In genomic region chr14:33792387-33793368, GRCh38 we compare ENCODE assay signal across 8 cellular contexts.
DNase-seq lines count a peak whose midpoint lies in the region; ATAC-seq and TF ChIP-seq lines count a peak whose summit lies in the region.

No MANE protein-coding gene starts in this region.

- ATAC-seq in GM18499 (IDR thresholded peaks at IDR 0.05; ENCODE audit: insufficient read depth, unreplicated experiment) (peak; percentile 35), HG03432 (IDR thresholded peaks at IDR 0.05; ENCODE audit: unreplicated experiment) (peak; percentile 59)
- ATAC-seq in activated CD8-positive, alpha-beta T cell treated with anti-CD3 and anti-CD28 coated beads for 36 hours = no peak

- peak; percentile 86 for DNase-seq in NCI-H526 treated with DMSO at 0.1 percent for 48 hours (lab: John Stamatoyannopoulos, UW)
- DNase-seq in activated CD8-positive, alpha-beta T cell treated with anti-CD3 and anti-CD28 coated beads for 36 hours = peak; percentile 76
- DNase-seq in effector CD4-positive, alpha-beta T cell = peak; percentile 41
- peak; percentile 84 to 90 for DNase-seq in lung microvascular endothelial cell (ENCODE audit: low read depth in 2 of 2)
- DNase-seq in stimulated activated CD4-positive, alpha-beta T cell treated with anti-CD3 and anti-CD28 coated beads, TNF-alpha, amount 100 ng/mL, for 48 hours (ENCODE audit: low read depth in 3 of 3) = peak; percentile 44 to 64 (median 59)

- intact Hi-C loops in activated CD8-positive, alpha-beta T cell treated with anti-CD3 and anti-CD28 coated beads for 36 hours (cut with micrococcal nuclease) = loop anchor here (5.0 to 10.0 kb wide), 2 partner anchors 1078 to 1215 kb away; no protein-coding TSS in a partner anchor

- H3K36me3 Mint-ChIP-seq in activated CD8-positive, alpha-beta T cell treated with anti-CD3 and anti-CD28 coated beads for 36 hours (ENCODE audit: low read depth) = no peaks in the 10 kb centered on the region

- POLR2A ChIA-PET in activated CD8-positive, alpha-beta T cell treated with anti-CD3 and anti-CD28 coated beads for 36 hours (lab: Charles Lee) = interaction anchor here (1.0 to 1.2 kb wide), 2 partner anchors 12 to 20 kb away, joined by 4 read pairs; no protein-coding TSS in a partner anchor

- CTCF ChIA-PET in activated CD8-positive, alpha-beta T cell treated with anti-CD3 and anti-CD28 coated beads for 36 hours (lab: Charles Lee) = interaction anchor here (0.6 to 2.6 kb wide), 53 partner anchors 10 to 1226 kb away, joined by 3 to 31 read pairs (median 4); no protein-coding TSS in a partner anchor

- H3K4me1 Mint-ChIP-seq in activated CD8-positive, alpha-beta T cell treated with anti-CD3 and anti-CD28 coated beads for 36 hours (ENCODE audit: low read depth) = peaks cover 7% of the 10 kb centered on the region

- TF ChIP-seq CTCF in 22Rv1 (IDR thresholded peaks at IDR 0.05) = peak; percentile 93
- peak; percentile 94 for TF ChIP-seq CTCF in activated CD8-positive, alpha-beta T cell treated with anti-CD3 and anti-CD28 coated beads for 36 hours (IDR thresholded peaks at IDR 0.05)

- H3K27ac ChIP-seq in 22Rv1 = no peak overlapping the region

- H3K9me3 Mint-ChIP-seq in activated CD8-positive, alpha-beta T cell treated with anti-CD3 and anti-CD28 coated beads for 36 hours = no peaks in the 10 kb centered on the region

- no peak overlapping the region for H3K27ac Mint-ChIP-seq in activated CD8-positive, alpha-beta T cell treated with anti-CD3 and anti-CD28 coated beads for 36 hours

- H3K27me3 Mint-ChIP-seq in activated CD8-positive, alpha-beta T cell treated with anti-CD3 and anti-CD28 coated beads for 36 hours = peaks cover 20% of the 10 kb centered on the region

- no peak overlapping the region for H3K4me3 Mint-ChIP-seq in activated CD8-positive, alpha-beta T cell treated with anti-CD3 and anti-CD28 coated beads for 36 hours
